1 cellular context compared by ENCODE assay signal in genomic region chr6:156776841-156777576, GRCh38.
A peak's percentile ranks its signal among the peaks of the same experiment; 100 is the strongest.
TF ChIP-seq lines count a peak whose summit lies in the region.

Gene ARID1B (plus strand): TSS chr6:156777378. CDS start chr6:156777681, 303 bp downstream.

TF ChIP-seq in HepG2, 621 proteins besides CTCF, POLR2A, EP300 and RAD21 (continued from another document and continues in another):
- TF ChIP-seq MTERF4 (CRISPR knock-in tag; IDR thresholded peaks at IDR 0.05) (no peak; the same call in 1 of the 2 replicates), ADNP (CRISPR knock-in tag; IDR thresholded peaks at IDR 0.05) (0 out of 2 replicates have a peak, but pooled peaks have one; percentile 0), MEF2D (CRISPR knock-in tag; IDR thresholded peaks at IDR 0.05) (no peak), FOXO4 (CRISPR knock-in tag; conservative IDR thresholded peaks at IDR 0.05) (no peak), MEIS2 (CRISPR knock-in tag; IDR thresholded peaks at IDR 0.05) (peak; percentile 50; the same call in 1 of the 2 replicates), ZNF451 (CRISPR knock-in tag; IDR thresholded peaks at IDR 0.05) (peak; percentile 15; the same call in 1 of the 2 replicates), ZSCAN22 (CRISPR knock-in tag; IDR thresholded peaks at IDR 0.05) (0 out of 2 replicates have a peak, but pooled peaks have one; percentile 43), ZNF883 (CRISPR knock-in tag; IDR thresholded peaks at IDR 0.05; ENCODE audit: not compliant biosample characterization) (no peak), TBP (CRISPR knock-in tag; IDR thresholded peaks at IDR 0.05) (no peak), ZNF607 (CRISPR knock-in tag; IDR thresholded peaks at IDR 0.05; ENCODE audit: borderline replicate concordance) (peak; percentile 25; the same call in 1 of the 2 replicates), ZNF281 (CRISPR knock-in tag; IDR thresholded peaks at IDR 0.05; ENCODE audit: borderline replicate concordance) (peak; percentile 91), TCF12 (IDR thresholded peaks at IDR 0.05) (no peak), TCF12 (CRISPR knock-in tag; IDR thresholded peaks at IDR 0.05) (no peak), PHF21A (CRISPR knock-in tag; IDR thresholded peaks at IDR 0.05) (no peak), HIC2 (CRISPR knock-in tag; IDR thresholded peaks at IDR 0.05; ENCODE audit: low read depth) (no peak), NRL (CRISPR knock-in tag; IDR thresholded peaks at IDR 0.05; ENCODE audit: borderline replicate concordance) (0 out of 2 replicates have a peak, but pooled peaks have one; percentile 29), ZBTB3 (CRISPR knock-in tag; IDR thresholded peaks at IDR 0.05; ENCODE audit: borderline replicate concordance, low read depth) (no peak), CENPBD1 (CRISPR knock-in tag; IDR thresholded peaks at IDR 0.05; ENCODE audit: borderline replicate concordance, low read depth) (no peak), MEIS1 (CRISPR knock-in tag; IDR thresholded peaks at IDR 0.05; ENCODE audit: borderline replicate concordance) (no peak), RXRA (CRISPR knock-in tag; IDR thresholded peaks at IDR 0.05) (peak; percentile 72; the same call in 1 of the 2 replicates), KMT2B (CRISPR knock-in tag; IDR thresholded peaks at IDR 0.05) (peak; percentile 50), IKZF5 (CRISPR knock-in tag; IDR thresholded peaks at IDR 0.05) (peak; percentile 61; the same call in 1 of the 2 replicates), ISL2 (CRISPR knock-in tag; IDR thresholded peaks at IDR 0.05) (peak; percentile 53), E2F2 (CRISPR knock-in tag; IDR thresholded peaks at IDR 0.05; ENCODE audit: borderline replicate concordance) (no peak), ZNF713 (CRISPR knock-in tag; IDR thresholded peaks at IDR 0.05) (no peak), ARID4A (CRISPR knock-in tag; IDR thresholded peaks at IDR 0.05; ENCODE audit: borderline replicate concordance) (0 out of 2 replicates have a peak, but pooled peaks have one; percentile 6), GPN1 (CRISPR knock-in tag; IDR thresholded peaks at IDR 0.05; ENCODE audit: borderline replicate concordance) (peak; percentile 9; the same call in 1 of the 2 replicates), EZH2 (conservative IDR thresholded peaks at IDR 0.05; ENCODE audit: low read depth, low read length) (no peak), RFX1 (IDR thresholded peaks at IDR 0.05) (no peak), SCMH1 (CRISPR knock-in tag; IDR thresholded peaks at IDR 0.05; ENCODE audit: borderline replicate concordance) (no peak), TEAD2 (CRISPR knock-in tag; IDR thresholded peaks at IDR 0.05) (no peak), KLF12 (CRISPR knock-in tag; IDR thresholded peaks at IDR 0.05; ENCODE audit: borderline replicate concordance) (no peak; the same call in 1 of the 2 replicates), PCBP1 (IDR thresholded peaks at IDR 0.05; ENCODE audit: borderline replicate concordance, low read depth, low read length) (no peak), MAF1 (CRISPR knock-in tag; IDR thresholded peaks at IDR 0.05; ENCODE audit: borderline replicate concordance) (0 out of 2 replicates have a peak, but pooled peaks have one; percentile 61), ZMYM3 (CRISPR knock-in tag; IDR thresholded peaks at IDR 0.05) (no peak), ZBTB2 (CRISPR knock-in tag; IDR thresholded peaks at IDR 0.05; ENCODE audit: low read depth) (peak; percentile 69), ATF2 (CRISPR knock-in tag; IDR thresholded peaks at IDR 0.05) (no peak), BCL3 (CRISPR knock-in tag; IDR thresholded peaks at IDR 0.05) (no peak; the same call in 1 of the 2 replicates), ZNF549 (CRISPR knock-in tag; IDR thresholded peaks at IDR 0.05) (no peak), ZNF30 (CRISPR knock-in tag; IDR thresholded peaks at IDR 0.05) (no peak), BHLHE40 (IDR thresholded peaks at IDR 0.05; ENCODE audit: low read length) (no peak), SOX6 (IDR thresholded peaks at IDR 0.05) (no peak), SOX6 (CRISPR knock-in tag; IDR thresholded peaks at IDR 0.05) (no peak), DR1 (CRISPR knock-in tag; IDR thresholded peaks at IDR 0.05) (peak; percentile 47), ZNF740 (CRISPR knock-in tag; IDR thresholded peaks at IDR 0.05) (peak; percentile 78), ZNF530 (CRISPR knock-in tag; IDR thresholded peaks at IDR 0.05; ENCODE audit: low read depth) (no peak)
